ENCODE assay signal across 15 cellular contexts in genomic region chr1:87872189-87872588, GRCh38.
DNase-seq lines count a peak whose midpoint lies in the region; ATAC-seq, FAIRE-seq and TF ChIP-seq lines count a peak whose summit lies in the region.
"Had no signal": no experiment of that assay in that cellular context is flagged by ENCODE, and none has a peak within 500 bp of the region (broad histone marks: within the 10 kb centered on the region; RNA-seq: fewer than 3 reads in every experiment).

No MANE protein-coding gene starts in this region.

- intact Hi-C loops in GM12878 (cut with micrococcal nuclease; ENCODE audit: unreplicated experiment), result no loop called here

- no peak for FAIRE-seq in GM12878 (lab: Jason Lieb, UNC)

- H3K4me1 ChIP-seq in GM12878 (ENCODE audit: control insufficient read depth, insufficient read depth, low read length) (no peaks in the 10 kb centered on the region; the same call in 1 of the 2 replicates), right atrium auricular region (no peaks in the 10 kb centered on the region)
- H3K4me1 ChIP-seq: ascending aorta had no signal

- H3K9me3 ChIP-seq in GM12878 (replicated peaks; ENCODE audit: control insufficient read depth, insufficient read depth, low read length) (no peaks in the 10 kb centered on the region), right atrium auricular region (no peaks in the 10 kb centered on the region)
- H3K9me3 ChIP-seq: ascending aorta had no signal

- H3K27me3 ChIP-seq in GM12878 (replicated peaks in 1 of 2; ENCODE audit: control insufficient read depth in 2 of 2, insufficient read depth in 2 of 2, low read length in 1 of 2) (no peaks in the 10 kb centered on the region), right atrium auricular region (no peaks in the 10 kb centered on the region)
- H3K27me3 ChIP-seq: ascending aorta had no signal

- no peak overlapping the region for H3K4me3 ChIP-seq in GM12878
- H3K4me3 ChIP-seq in right atrium auricular region, result no peak overlapping the region
- H3K4me3 ChIP-seq: ascending aorta had no signal

- TF ChIP-seq CTCF in GM13977 (IDR thresholded peaks at IDR 0.05; ENCODE audit: extremely low read depth, insufficient read depth, missing control alignments) (no peak), GM12878 (IDR thresholded peaks at IDR 0.05 in 2 of 3, conservative IDR thresholded peaks at IDR 0.05 in 1 of 3; ENCODE audit: control insufficient read depth in 2 of 3, extremely low read depth in 1 of 3, insufficient read depth in 1 of 3, low read depth in 3 of 3, low read length in 3 of 3) (no peak), right atrium auricular region (IDR thresholded peaks at IDR 0.05) (no peak)

- POLR2A ChIA-PET in GM12878 (lab: Charles Lee), result no interaction called here

- H3K36me3 ChIP-seq in GM12878 (ENCODE audit: control insufficient read depth in 2 of 2, insufficient read depth in 2 of 2, low read length in 1 of 2) (no peaks in the 10 kb centered on the region), right atrium auricular region (no peaks in the 10 kb centered on the region)
- H3K36me3 ChIP-seq: ascending aorta had no signal

- no TSS peak for BruUV-seq in GM12878 (replicated peaks; lab: Mats Ljungman, UMichigan)

- RAD21 ChIA-PET in GM12878 (lab: Charles Lee; ENCODE audit: unreplicated experiment), result no interaction called here

- SMC1A ChIA-PET in GM12878 (lab: Charles Lee; ENCODE audit: uncharacterized antibody, unreplicated experiment), result no interaction called here

- in situ Hi-C loops in GM13977 (cut with MboI; ENCODE audit: low pct_unique_long_range_greater_than_20kb, low sequenced_read_pairs, unreplicated experiment) (no loop called here), GM12878 (cut with MboI) (no loop called here)

- no peak overlapping the region for H3K27ac ChIP-seq in GM12878 (ENCODE audit: control insufficient read depth, insufficient read depth)
- no peak overlapping the region for H3K27ac ChIP-seq in right atrium auricular region
- H3K27ac ChIP-seq: ascending aorta had no signal

- peak; percentile 19 for DNase-seq in GM13977 (ENCODE audit: low spot score)
- no peak for DNase-seq in GM12878 (ENCODE audit: low read depth, low spot score)
- no peak for DNase-seq in NOMO-1 (lab: John Stamatoyannopoulos, UW; ENCODE audit: unreplicated experiment in 2 of 2)
- DNase-seq in NCI-H2171 treated with DMSO at 0.1 percent for 48 hours (lab: John Stamatoyannopoulos, UW), result no peak
- DNase-seq in GF-D8 (lab: John Stamatoyannopoulos, UW), result no peak
- DNase-seq in right atrium auricular region (ENCODE audit: low spot score), result no peak
- DNase-seq: effector CD8-positive, alpha-beta T cell; glutamatergic neuron; NCI-H1417; NK-92 treated with Interleukin-12 subunit alpha and Interleukin-12 subunit beta, amount 100 ng/mL, for 24 hours; substantia nigra; T-helper 2 cell had no signal

- H3K79me2 ChIP-seq in GM12878 (ENCODE audit: control insufficient read depth, insufficient read depth, low read length), result no peaks in the 10 kb centered on the region

- H3K9ac ChIP-seq in GM12878 (ENCODE audit: control insufficient read depth, insufficient read depth, low read length), result no peak overlapping the region

- H2AFZ ChIP-seq in GM12878 (ENCODE audit: control insufficient read depth, low read depth, low read length), result peak overlapping the region; percentile 51

- 0 out of 2 replicates have a peak overlapping the region, but pooled peaks have one; percentile 3 for H3K4me2 ChIP-seq in GM12878 (ENCODE audit: control insufficient read depth, insufficient read depth)

- peak; percentile 62 for ATAC-seq in GM21515 (IDR thresholded peaks at IDR 0.05; ENCODE audit: unreplicated experiment)
- ATAC-seq in HG03108 (IDR thresholded peaks at IDR 0.05; ENCODE audit: unreplicated experiment), result peak; percentile 75
- ATAC-seq in GM12878, result no peak; the same call in 1 of the 3 replicates

- CTCF ChIA-PET in GM12878 (lab: Yijun Ruan, JAX), result interaction anchor here (0.6 kb wide), 1 partner anchor 627 kb away, joined by 3 read pairs; no protein-coding TSS in a partner anchor

- no peak for TF ChIP-seq RAD21 in GM12878 (IDR thresholded peaks at IDR 0.05; ENCODE audit: insufficient read depth, low read depth, low read length)

- H4K20me1 ChIP-seq in GM12878 (ENCODE audit: control insufficient read depth, insufficient read depth), result no peaks in the 10 kb centered on the region

- TF ChIP-seq EP300 in GM12878 (IDR thresholded peaks at IDR 0.05; ENCODE audit: borderline replicate concordance in 1 of 2, control insufficient read depth in 1 of 2, low read depth in 2 of 2, low read length in 2 of 2), result no peak

- WGBS in GM12878 (ENCODE audit: insufficient coverage, insufficient replicate concordance, low lambda C conversion rate, missing lambda C conversion rate), result 3% methylated on average over 2 of the region's 2 CpGs

- TF ChIP-seq POLR2A in GM12878 (IDR thresholded peaks at IDR 0.05; ENCODE audit: low read depth, low read length), result no peak

TF ChIP-seq in GM12878, 131 proteins besides CTCF, POLR2A, EP300 and RAD21 (continues in another document):
- TF ChIP-seq CREM (IDR thresholded peaks at IDR 0.05; ENCODE audit: low read depth) (0 out of 2 replicates have a peak, but pooled peaks have one; percentile 11), HCFC1 (IDR thresholded peaks at IDR 0.05; ENCODE audit: low read length) (no peak), NFYA (IDR thresholded peaks at IDR 0.05; ENCODE audit: borderline replicate concordance, low read depth, low read length) (no peak), CBFB (IDR thresholded peaks at IDR 0.05; ENCODE audit: low read depth) (no peak), MXI1 (IDR thresholded peaks at IDR 0.05; ENCODE audit: low read depth, low read length) (no peak), RCOR1 (conservative IDR thresholded peaks at IDR 0.05; ENCODE audit: low read depth, low read length) (no peak), ZNF622 (IDR thresholded peaks at IDR 0.05) (no peak), NFIC (IDR thresholded peaks at IDR 0.05; ENCODE audit: low read depth, low read length) (0 out of 2 replicates have a peak, but pooled peaks have one; percentile 22), RUNX3 (IDR thresholded peaks at IDR 0.05; ENCODE audit: low read length) (peak; percentile 69), SMAD1 (IDR thresholded peaks at IDR 0.05; ENCODE audit: low read depth, partially characterized antibody) (no peak), TCF12 (IDR thresholded peaks at IDR 0.05; ENCODE audit: low read depth, low read length) (0 out of 2 replicates have a peak, but pooled peaks have one; percentile 51), IKZF1 (conservative IDR thresholded peaks at IDR 0.05) (no peak), NKRF (conservative IDR thresholded peaks at IDR 0.05) (no peak), ZNF217 (IDR thresholded peaks at IDR 0.05) (no peak), MEF2A (IDR thresholded peaks at IDR 0.05; ENCODE audit: insufficient read depth, low read depth, low read length) (0 out of 2 replicates have a peak, but pooled peaks have one; percentile 38), SMC3 (IDR thresholded peaks at IDR 0.05; ENCODE audit: borderline replicate concordance, low read length) (no peak), GABPA (IDR thresholded peaks at IDR 0.05; ENCODE audit: low read depth) (no peak), YBX1 (IDR thresholded peaks at IDR 0.05) (no peak), BACH1 (IDR thresholded peaks at IDR 0.05; ENCODE audit: borderline replicate concordance) (no peak)
- TF ChIP-seq, protein P1, sequence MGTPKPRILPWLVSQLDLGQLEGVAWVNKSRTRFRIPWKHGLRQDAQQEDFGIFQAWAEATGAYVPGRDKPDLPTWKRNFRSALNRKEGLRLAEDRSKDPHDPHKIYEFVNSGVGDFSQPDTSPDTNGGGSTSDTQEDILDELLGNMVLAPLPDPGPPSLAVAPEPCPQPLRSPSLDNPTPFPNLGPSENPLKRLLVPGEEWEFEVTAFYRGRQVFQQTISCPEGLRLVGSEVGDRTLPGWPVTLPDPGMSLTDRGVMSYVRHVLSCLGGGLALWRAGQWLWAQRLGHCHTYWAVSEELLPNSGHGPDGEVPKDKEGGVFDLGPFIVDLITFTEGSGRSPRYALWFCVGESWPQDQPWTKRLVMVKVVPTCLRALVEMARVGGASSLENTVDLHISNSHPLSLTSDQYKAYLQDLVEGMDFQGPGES (IDR thresholded peaks at IDR 0.05), result no peak
- TF ChIP-seq, protein P2, sequence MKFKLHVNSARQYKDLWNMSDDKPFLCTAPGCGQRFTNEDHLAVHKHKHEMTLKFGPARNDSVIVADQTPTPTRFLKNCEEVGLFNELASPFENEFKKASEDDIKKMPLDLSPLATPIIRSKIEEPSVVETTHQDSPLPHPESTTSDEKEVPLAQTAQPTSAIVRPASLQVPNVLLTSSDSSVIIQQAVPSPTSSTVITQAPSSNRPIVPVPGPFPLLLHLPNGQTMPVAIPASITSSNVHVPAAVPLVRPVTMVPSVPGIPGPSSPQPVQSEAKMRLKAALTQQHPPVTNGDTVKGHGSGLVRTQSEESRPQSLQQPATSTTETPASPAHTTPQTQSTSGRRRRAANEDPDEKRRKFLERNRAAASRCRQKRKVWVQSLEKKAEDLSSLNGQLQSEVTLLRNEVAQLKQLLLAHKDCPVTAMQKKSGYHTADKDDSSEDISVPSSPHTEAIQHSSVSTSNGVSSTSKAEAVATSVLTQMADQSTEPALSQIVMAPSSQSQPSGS (IDR thresholded peaks at IDR 0.05; ENCODE audit: low read length), result peak; percentile 38; the same call in 1 of the 2 replicates
- TF ChIP-seq, protein P3, sequence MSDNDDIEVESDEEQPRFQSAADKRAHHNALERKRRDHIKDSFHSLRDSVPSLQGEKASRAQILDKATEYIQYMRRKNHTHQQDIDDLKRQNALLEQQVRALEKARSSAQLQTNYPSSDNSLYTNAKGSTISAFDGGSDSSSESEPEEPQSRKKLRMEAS (IDR thresholded peaks at IDR 0.05; ENCODE audit: low read depth, low read length), result no peak
